ENCODE assay signal across 25 cellular contexts in the genomic region with DNA sequence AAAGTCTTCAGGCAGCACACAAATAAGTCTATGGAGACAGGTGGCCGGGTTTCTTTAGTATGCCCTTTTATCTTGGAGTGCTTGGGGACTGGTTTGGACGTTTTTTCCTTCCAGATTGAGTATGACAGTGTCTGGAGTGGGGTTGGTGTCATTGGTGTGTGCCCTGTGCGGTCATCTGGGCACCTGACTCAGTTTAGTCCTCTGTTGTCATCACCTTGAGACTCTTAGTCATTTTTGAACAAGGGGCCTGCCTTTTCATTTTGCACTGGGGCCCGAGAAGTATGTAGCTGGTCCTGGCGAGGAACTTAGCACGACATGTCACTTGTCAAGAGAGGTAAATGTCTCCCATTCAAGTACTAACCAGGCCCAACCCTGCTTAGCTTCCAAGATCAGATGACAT.
"Had no signal": no experiment of that assay in that cellular context is flagged by ENCODE, and none has a peak within 500 bp of the region (broad histone marks: within the 10 kb centered on the region; RNA-seq: fewer than 3 reads in every experiment).

No MANE protein-coding gene starts in this region.

- H3K27me3 ChIP-seq: adrenal gland, Peyer's patch, SJSA1 had no signal

- H3K4me3 Mint-ChIP-seq: activated naive CD8-positive, alpha-beta T cell treated with anti-CD3 and anti-CD28 coated beads, Interleukin-2, amount 10 ng/mL, durations not matched to agents 7 days and 5 days; T-helper 1 cell treated with Interleukin-12 subunit alpha and Interleukin-12 subunit beta and Interleukin-4 antibody, amounts not matched to agents 30 μg/mL and 1 μg/mL, for 36 hours had no signal

- ATAC-seq: activated CD4-positive, CD25-positive, alpha-beta regulatory T cell treated with anti-CD3 and anti-CD28 coated beads, Interleukin-2, amount 50 U/mL, for 24 hours; SK-N-SH treated with all-trans-retinoic acid at 6 μM for 48 hours had no signal

- H3K27me3 Mint-ChIP-seq: activated naive CD8-positive, alpha-beta T cell treated with anti-CD3 and anti-CD28 coated beads, Interleukin-2, amount 10 ng/mL, durations not matched to agents 7 days and 5 days had no signal

- H3K36me3 ChIP-seq: Peyer's patch, SJSA1 had no signal

- H3K9me3 ChIP-seq: adrenal gland, Peyer's patch, SJSA1 had no signal

- H3K27ac ChIP-seq: adrenal gland, Peyer's patch, RWPE1, SJSA1 had no signal

- DNase-seq: activated CD4-positive, alpha-beta T cell treated with anti-CD3 and anti-CD28 coated beads for 4 hours; activated CD4-positive, alpha-beta T cell treated with anti-CD3 and anti-CD28 coated beads, Interleukin-2, amount 50 U/mL, for 4 hours; activated CD8-positive, alpha-beta memory T cell treated with anti-CD3 and anti-CD28 coated beads for 24 hours; activated naive CD4-positive, alpha-beta T cell treated with anti-CD3 and anti-CD28 coated beads, Interleukin-2, amount 50 U/mL, for 16 hours; activated naive CD8-positive, alpha-beta T cell treated with anti-CD3 and anti-CD28 coated beads, Interleukin-2, amount 10 ng/mL, durations not matched to agents 7 days and 5 days; activated T-cell treated with anti-CD3 and anti-CD28 coated beads, Interleukin-2, amount 50 U/mL, for 48 hours; adrenal gland; anterior cingulate cortex; caudate nucleus; Karpas-422; NCI-H1105 treated with DMSO at 0.1 percent for 48 hours; NCI-H1436 treated with DMSO at 0.1 percent for 48 hours; NCI-H187; NCI-H2081; NCI-H524 treated with DMSO at 0.1 percent for 48 hours; NCI-H82; NK-92 treated with Interleukin-12 subunit alpha and Interleukin-12 subunit beta, amount 100 ng/mL, for 24 hours; Peyer's patch; SHP77; SW 1271 had no signal

- H3K4me3 ChIP-seq: adrenal gland, Peyer's patch, SJSA1 had no signal

- H3K27ac Mint-ChIP-seq: activated naive CD8-positive, alpha-beta T cell treated with anti-CD3 and anti-CD28 coated beads, Interleukin-2, amount 10 ng/mL, durations not matched to agents 7 days and 5 days; T-helper 1 cell treated with Interleukin-12 subunit alpha and Interleukin-12 subunit beta and Interleukin-4 antibody, amounts not matched to agents 30 μg/mL and 1 μg/mL, for 36 hours had no signal

- H3K9me3 Mint-ChIP-seq: activated naive CD8-positive, alpha-beta T cell treated with anti-CD3 and anti-CD28 coated beads, Interleukin-2, amount 10 ng/mL, durations not matched to agents 7 days and 5 days; T-helper 1 cell treated with Interleukin-12 subunit alpha and Interleukin-12 subunit beta and Interleukin-4 antibody, amounts not matched to agents 30 μg/mL and 1 μg/mL, for 36 hours had no signal

- H3K4me1 ChIP-seq: adrenal gland, Peyer's patch had no signal
